20 cellular contexts compared by ENCODE assay signal in genomic region chr11:68666854-68667253, GRCh38. TPM values are rescaled to one million over a fixed set of nuclear protein-coding genes. Genes with fewer than 3 reads are reported as not detected.
"Had no signal": no experiment of that assay in that cellular context is flagged by ENCODE, and none has a peak within 500 bp of the region (broad histone marks: within the 10 kb centered on the region; RNA-seq: fewer than 3 reads in every experiment).

No MANE protein-coding gene starts in this region.

- H3K36me3 ChIP-seq: cardiac muscle cell, heart left ventricle, ovary, right lobe of liver, thyroid gland had no signal

- H3K27ac ChIP-seq: cardiac muscle cell, dorsolateral prefrontal cortex, epithelial cell of prostate, foreskin keratinocyte, heart left ventricle, ovary, right lobe of liver, thyroid gland had no signal

- H3K9me3 ChIP-seq: heart left ventricle, ovary, right lobe of liver, thyroid gland had no signal

- H3K27me3 ChIP-seq: cardiac muscle cell, ovary, right lobe of liver, thyroid gland had no signal

- ATAC-seq: activated CD8-positive, alpha-beta memory T cell treated with anti-CD3 and anti-CD28 coated beads, Interleukin-2, amount 10 ng/mL, durations not matched to agents 7 days and 5 days; foreskin keratinocyte; heart left ventricle had no signal

- DNase-seq: activated B cell treated with CpG ODN at 0.5 μM for 24 hours; activated CD4-positive, alpha-beta memory T cell treated with anti-CD3 and anti-CD28 coated beads, Interleukin-2, amount 10 ng/mL, durations not matched to agents 7 days and 5 days; activated CD4-positive, alpha-beta T cell treated with anti-CD3 and anti-CD28 coated beads for 48 hours; activated CD8-positive, alpha-beta memory T cell treated with anti-CD3 and anti-CD28 coated beads, Interleukin-2, amount 10 ng/mL, durations not matched to agents 7 days and 5 days; activated naive CD4-positive, alpha-beta T cell; activated naive CD8-positive, alpha-beta T cell treated with anti-CD3 and anti-CD28 coated beads for 36 hours; amniotic stem cell; foreskin keratinocyte; immature natural killer cell; kidney glomerular epithelial cell; stimulated activated naive CD4-positive, alpha-beta T cell; thyroid gland had no signal

- H3K4me1 ChIP-seq: foreskin keratinocyte, heart left ventricle, right lobe of liver, thyroid gland had no signal

- H3K4me3 ChIP-seq: cardiac muscle cell, dorsolateral prefrontal cortex, heart left ventricle, ovary, right lobe of liver, thyroid gland had no signal

RNA-seq across cellular contexts. Expression of gene GAL, which starts 17.5 kb away (rescaled TPM):
- total RNA-seq: activated B cell treated with CpG ODN at 0.5 μM for 24 hours; activated CD4-positive, alpha-beta memory T cell treated with anti-CD3 and anti-CD28 coated beads, Interleukin-2, amount 10 ng/mL, durations not matched to agents 7 days and 5 days; activated CD8-positive, alpha-beta memory T cell treated with anti-CD3 and anti-CD28 coated beads, Interleukin-2, amount 10 ng/mL, durations not matched to agents 7 days and 5 days; mononuclear cell had no signal
- polyA plus RNA-seq: immature natural killer cell, liver had no signal
